ENCODE assay signal across 16 cellular contexts in the genomic region with DNA sequence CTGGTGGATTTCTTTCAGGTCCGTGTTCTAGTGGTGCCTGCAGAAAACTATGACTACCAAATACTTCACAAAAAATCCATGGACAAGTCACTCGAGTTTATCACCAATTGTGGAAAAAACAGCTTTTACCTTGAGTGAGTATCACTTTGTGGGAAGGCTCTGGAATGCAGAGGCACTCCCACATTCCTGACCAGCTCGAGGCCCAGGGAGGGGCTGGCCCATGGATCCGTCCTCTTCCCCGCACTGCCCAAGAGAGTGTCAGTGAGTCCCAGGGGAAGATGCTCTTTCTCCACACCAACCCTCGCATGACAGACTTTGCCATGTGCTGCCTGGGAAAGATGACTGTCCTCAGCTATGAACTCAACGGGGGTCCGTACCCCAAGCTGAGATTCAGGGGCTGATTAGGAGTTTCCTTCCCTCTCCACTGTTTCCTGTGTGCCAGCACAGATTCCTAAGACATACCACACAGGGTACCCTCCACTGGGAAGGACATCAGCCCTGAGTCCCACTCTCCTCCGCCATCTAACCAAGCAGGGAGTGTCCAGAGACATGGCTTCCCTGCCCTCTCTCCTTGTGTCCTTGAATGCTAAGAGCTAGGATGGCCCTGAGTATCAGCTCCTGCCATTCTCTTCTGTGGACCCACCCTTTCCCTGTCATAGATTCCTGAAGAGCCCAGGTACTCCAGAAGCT.
A peak's percentile ranks its signal among the peaks of the same experiment; 100 is the strongest.
DNase-seq lines count a peak whose midpoint lies in the region; ATAC-seq, FAIRE-seq and TF ChIP-seq lines count a peak whose summit lies in the region.
"Had no signal": no experiment of that assay in that cellular context is flagged by ENCODE, and none has a peak within 500 bp of the region (broad histone marks: within the 10 kb centered on the region; RNA-seq: fewer than 3 reads in every experiment).

No MANE protein-coding gene starts in this region.

- no peak for TF ChIP-seq CTCF in bronchial epithelial cell (IDR thresholded peaks at IDR 0.05; ENCODE audit: insufficient read depth, low read length, severe bottlenecking)
- TF ChIP-seq CTCF in lower lobe of right lung (IDR thresholded peaks at IDR 0.05): no peak
- TF ChIP-seq CTCF in esophagus squamous epithelium (IDR thresholded peaks at IDR 0.05): no peak

- intact Hi-C loops in lower lobe of right lung (cut with DNase I) (no loop called here), esophagus squamous epithelium (cut with DNase I) (no loop called here)

- H3K4me1 ChIP-seq in lower lobe of right lung (no peaks in the 10 kb centered on the region), esophagus squamous epithelium (no peaks in the 10 kb centered on the region)
- H3K4me1 ChIP-seq: A549, gastroesophageal sphincter, uterus had no signal

- 71 to 81% methylated on average over 6 to 9 of the region's 9 CpGs for WGBS in esophagus squamous epithelium, 2 donors

- DNase-seq in AG08395 (ENCODE audit: low spot score) (peak; percentile 57), HuH-7.5 (ENCODE audit: low spot score) (peak; percentile 19), bronchial epithelial cell (ENCODE audit: low read depth) (peak; percentile 73), lower lobe of right lung (no peak), esophagus squamous epithelium (lab: John Stamatoyannopoulos, UW) (no peak), COLO668 (lab: John Stamatoyannopoulos, UW; ENCODE audit: unreplicated experiment) (no peak), HCEC 1CT (no peak)
- no peak for DNase-seq in activated CD4-positive, alpha-beta T cell treated with anti-CD3 and anti-CD28 coated beads, Interleukin-2, amount 50 U/mL, for 4 hours
- DNase-seq: activated B cell treated with CpG ODN at 0.5 μM for 24 hours, amniotic stem cell, NCI-H1105 treated with DMSO at 0.1 percent for 48 hours, uterus had no signal

- H3K4me3 ChIP-seq in bronchial epithelial cell (ENCODE audit: low read depth, low read length) (no peak overlapping the region), lower lobe of right lung (no peak overlapping the region), esophagus squamous epithelium (no peak overlapping the region)
- H3K4me3 ChIP-seq: A549, gastroesophageal sphincter, uterus had no signal

- peaks cover 5% of the 10 kb centered on the region for H3K36me3 ChIP-seq in bronchial epithelial cell (ENCODE audit: control insufficient read depth, insufficient read depth, low read length)
- peaks cover 21% of the 10 kb centered on the region for H3K36me3 ChIP-seq in lower lobe of right lung
- peaks cover 0 to 71% (median 0%) of the 10 kb centered on the region in 3 donors for H3K36me3 ChIP-seq in esophagus squamous epithelium
- H3K36me3 ChIP-seq: uterus had no signal

- H3K27ac ChIP-seq in lower lobe of right lung (peak overlapping the region; percentile 41), esophagus squamous epithelium (no peak overlapping the region)
- H3K27ac ChIP-seq: A549, gastroesophageal sphincter, uterus had no signal

- no peaks in the 10 kb centered on the region for H3K27me3 ChIP-seq in bronchial epithelial cell (ENCODE audit: control insufficient read depth, insufficient read depth, low read length)
- H3K27me3 ChIP-seq in lower lobe of right lung (ENCODE audit: low read depth): no peaks in the 10 kb centered on the region
- H3K27me3 ChIP-seq in esophagus squamous epithelium: no peaks in the 10 kb centered on the region
- H3K27me3 ChIP-seq: gastroesophageal sphincter, uterus had no signal

- H3K9me3 ChIP-seq in lower lobe of right lung (no peaks in the 10 kb centered on the region), esophagus squamous epithelium (no peaks in the 10 kb centered on the region)
- H3K9me3 ChIP-seq: A549, gastroesophageal sphincter, uterus had no signal

- ATAC-seq in lower lobe of right lung: peak; percentile 75 to 83
- ATAC-seq: gastroesophageal sphincter, left lobe of liver had no signal

- TF ChIP-seq POLR2A in esophagus squamous epithelium (IDR thresholded peaks at IDR 0.05): no peak

- FAIRE-seq in bronchial epithelial cell (lab: Jason Lieb, UNC): no peak
- FAIRE-seq: A549, GM12891 had no signal

Comparison
In these comparisons a context has a peak if more than half of its experiments do, and no peak if none do; other contexts are left out.
1. DNase-seq: peak in AG08395 (single experiment), HuH-7.5 (single experiment) and bronchial epithelial cell (single experiment); none in lower lobe of right lung (single experiment), esophagus squamous epithelium (single experiment), COLO668 (single experiment), activated CD4-positive, alpha-beta T cell treated with anti-CD3 and anti-CD28 coated beads, Interleukin-2, amount 50 U/mL, for 4 hours (0 of 2) and HCEC 1CT (single experiment).